22 cellular contexts compared by ENCODE assay signal in genomic region chr9:107856633-107857032, GRCh38.
"Had no signal": no experiment of that assay in that cellular context is flagged by ENCODE, and none has a peak within 500 bp of the region (broad histone marks: within the 10 kb centered on the region; RNA-seq: fewer than 3 reads in every experiment).

No MANE protein-coding gene starts in this region.

- H2AFZ ChIP-seq: hepatocyte had no signal

- H3K27ac Mint-ChIP-seq: activated naive CD8-positive, alpha-beta T cell treated with anti-CD3 and anti-CD28 coated beads for 36 hours; activated T-helper 1 cell treated with anti-CD3 and anti-CD28 coated beads, Interleukin-12 subunit alpha, Interleukin-12 subunit beta, Interleukin-2, Interleukin-4 antibody, amounts not matched to agents 30 ng/mL and 10 ng/mL and 1 ng/mL, durations not matched to agents 14 hours and 24 hours and 36 hours; natural killer cell treated with Interleukin-12 subunit alpha and Interleukin-12 subunit beta and Interleukin-15 and Interleukin-18, amount 100 ng/mL, for 72 hours; progenitor cell of endocrine pancreas had no signal

- H3K27me3 ChIP-seq: brain microvascular endothelial cell, esophagus squamous epithelium, hepatocyte, transverse colon had no signal

- H3K4me1 Mint-ChIP-seq: activated naive CD8-positive, alpha-beta T cell treated with anti-CD3 and anti-CD28 coated beads for 36 hours; central memory CD8-positive, alpha-beta T cell had no signal

- DNase-seq: activated CD4-positive, alpha-beta T cell treated with anti-CD3 and anti-CD28 coated beads, Interleukin-2, amount 50 U/mL, for 1 hour; activated CD8-positive, alpha-beta memory T cell treated with anti-CD3 and anti-CD28 coated beads for 24 hours; activated naive CD8-positive, alpha-beta T cell treated with anti-CD3 and anti-CD28 coated beads for 36 hours; amygdala; brain microvascular endothelial cell; cortex of kidney; effector CD8-positive, alpha-beta T cell; esophagus squamous epithelium; occipital lobe; right cardiac atrium; small intestine; stimulated activated CD4-positive, alpha-beta T cell treated with anti-CD3 and anti-CD28 coated beads, Interleukin-4, amount 100 ng/mL, for 24 hours; stimulated activated naive CD4-positive, alpha-beta T cell treated with Interleukin-2 at 50 U/mL for 16 hours; substantia nigra; transverse colon had no signal

- H3K36me3 ChIP-seq: brain microvascular endothelial cell, esophagus squamous epithelium, transverse colon had no signal

- H3K27me3 Mint-ChIP-seq: activated naive CD8-positive, alpha-beta T cell treated with anti-CD3 and anti-CD28 coated beads for 36 hours; central memory CD8-positive, alpha-beta T cell; natural killer cell treated with Interleukin-12 subunit alpha and Interleukin-12 subunit beta and Interleukin-15 and Interleukin-18, amount 100 ng/mL, for 72 hours had no signal

- H3K4me1 ChIP-seq: esophagus squamous epithelium, transverse colon had no signal

- H3K4me3 ChIP-seq: esophagus squamous epithelium, hepatocyte, transverse colon had no signal

- H3K79me2 ChIP-seq: hepatocyte had no signal

- H3K4me3 Mint-ChIP-seq: activated naive CD8-positive, alpha-beta T cell treated with anti-CD3 and anti-CD28 coated beads for 36 hours; activated T-helper 1 cell treated with anti-CD3 and anti-CD28 coated beads, Interleukin-12 subunit alpha, Interleukin-12 subunit beta, Interleukin-2, Interleukin-4 antibody, amounts not matched to agents 30 ng/mL and 10 ng/mL and 1 ng/mL, durations not matched to agents 14 hours and 24 hours and 36 hours; central memory CD8-positive, alpha-beta T cell; natural killer cell treated with Interleukin-12 subunit alpha and Interleukin-12 subunit beta and Interleukin-15 and Interleukin-18, amount 100 ng/mL, for 72 hours had no signal

- H3K9me3 Mint-ChIP-seq: central memory CD8-positive, alpha-beta T cell; natural killer cell treated with Interleukin-12 subunit alpha and Interleukin-12 subunit beta and Interleukin-15 and Interleukin-18, amount 100 ng/mL, for 72 hours had no signal

- FAIRE-seq: endothelial cell of umbilical vein, small intestine had no signal

- H3K27ac ChIP-seq: brain microvascular endothelial cell, esophagus squamous epithelium, hepatocyte, transverse colon had no signal

- H3K36me3 Mint-ChIP-seq: activated naive CD8-positive, alpha-beta T cell treated with anti-CD3 and anti-CD28 coated beads for 36 hours; natural killer cell treated with Interleukin-12 subunit alpha and Interleukin-12 subunit beta and Interleukin-15 and Interleukin-18, amount 100 ng/mL, for 72 hours had no signal

- H3K4me2 ChIP-seq: hepatocyte had no signal

- ATAC-seq: activated CD4-positive, CD25-positive, alpha-beta regulatory T cell treated with anti-CD3 and anti-CD28 coated beads, Interleukin-2, amount 50 U/mL, for 24 hours; natural killer cell treated with Interleukin-12 subunit alpha and Interleukin-12 subunit beta and Interleukin-15 and Interleukin-18, amount 100 ng/mL, for 72 hours; right cardiac atrium had no signal
